In the genomic region with DNA sequence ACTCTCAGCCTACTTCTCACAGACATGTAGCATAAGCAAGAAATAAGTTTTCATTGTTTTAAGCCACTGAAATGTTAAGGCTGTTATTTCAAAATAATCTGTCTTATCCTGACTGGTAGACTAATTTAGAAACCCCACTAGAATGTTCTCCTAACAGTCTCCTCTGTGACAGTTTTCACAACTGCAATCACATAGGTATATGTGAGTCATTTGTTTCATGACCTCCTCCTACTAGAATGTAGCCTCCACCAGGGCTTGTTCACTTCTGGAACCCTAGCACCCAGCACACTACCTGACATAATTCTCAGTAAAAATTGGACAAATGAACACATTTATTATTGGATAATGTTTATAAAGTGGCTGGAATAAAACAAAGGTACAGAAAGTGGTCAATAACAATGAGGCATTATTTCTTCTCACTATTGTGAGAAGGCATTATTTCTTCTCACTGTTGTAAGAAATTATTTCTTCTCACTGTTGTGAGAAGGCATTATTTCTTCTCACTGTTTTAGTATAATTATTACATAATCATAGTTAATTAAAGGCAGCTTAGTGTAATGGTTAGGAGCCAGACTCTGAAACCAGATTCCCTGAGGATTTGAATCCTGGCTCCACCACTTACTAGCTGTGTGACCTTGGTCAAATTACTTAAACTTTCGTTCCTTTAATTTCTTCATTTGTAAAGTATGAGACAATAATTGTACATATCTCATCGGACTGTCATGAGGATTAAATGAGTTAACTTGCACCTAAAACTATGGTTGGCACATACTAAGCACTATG, we compare ENCODE assay signal across 15 cellular contexts.
DNase-seq lines count a peak whose midpoint lies in the region; ATAC-seq lines count a peak whose summit lies in the region.
"Had no signal": no experiment of that assay in that cellular context is flagged by ENCODE, and none has a peak within 500 bp of the region (broad histone marks: within the 10 kb centered on the region; RNA-seq: fewer than 3 reads in every experiment).

No MANE protein-coding gene starts in this region.

- H3K27ac Mint-ChIP-seq in activated naive CD4-positive, alpha-beta T cell treated with anti-CD3 and anti-CD28 coated beads, Interleukin-2, amount 50 U/mL, for 24 hours = peak overlapping the region; percentile 92
- H3K27ac Mint-ChIP-seq in activated naive CD4-positive, alpha-beta T cell treated with anti-CD3 and anti-CD28 coated beads, Interleukin-2, amount 10 ng/mL, durations not matched to agents 7 days and 5 days = no peak overlapping the region

- H3K4me3 Mint-ChIP-seq in activated naive CD4-positive, alpha-beta T cell treated with anti-CD3 and anti-CD28 coated beads, Interleukin-2, amount 50 U/mL, for 24 hours = no peak overlapping the region
- H3K4me3 Mint-ChIP-seq in activated naive CD4-positive, alpha-beta T cell treated with anti-CD3 and anti-CD28 coated beads, Interleukin-2, amount 10 ng/mL, durations not matched to agents 7 days and 5 days = no peak overlapping the region

- H3K36me3 Mint-ChIP-seq in activated naive CD4-positive, alpha-beta T cell treated with anti-CD3 and anti-CD28 coated beads, Interleukin-2, amount 50 U/mL, for 24 hours = peaks cover 41% of the 10 kb centered on the region
- H3K36me3 Mint-ChIP-seq in activated naive CD4-positive, alpha-beta T cell treated with anti-CD3 and anti-CD28 coated beads, Interleukin-2, amount 10 ng/mL, durations not matched to agents 7 days and 5 days = peaks cover 10% of the 10 kb centered on the region

- peaks cover 63% of the 10 kb centered on the region for H3K4me1 Mint-ChIP-seq in activated naive CD4-positive, alpha-beta T cell treated with anti-CD3 and anti-CD28 coated beads, Interleukin-2, amount 50 U/mL, for 24 hours
- no peaks in the 10 kb centered on the region for H3K4me1 Mint-ChIP-seq in activated naive CD4-positive, alpha-beta T cell treated with anti-CD3 and anti-CD28 coated beads, Interleukin-2, amount 10 ng/mL, durations not matched to agents 7 days and 5 days

- CTCF ChIA-PET in activated naive CD4-positive, alpha-beta T cell treated with anti-CD3 and anti-CD28 coated beads, Interleukin-2, amount 10 ng/mL, durations not matched to agents 7 days and 5 days (lab: Charles Lee) = no interaction called here

- peaks cover 17% of the 10 kb centered on the region for H3K9me3 Mint-ChIP-seq in activated naive CD4-positive, alpha-beta T cell treated with anti-CD3 and anti-CD28 coated beads, Interleukin-2, amount 50 U/mL, for 24 hours
- H3K9me3 Mint-ChIP-seq in activated naive CD4-positive, alpha-beta T cell treated with anti-CD3 and anti-CD28 coated beads, Interleukin-2, amount 10 ng/mL, durations not matched to agents 7 days and 5 days = peaks cover 4% of the 10 kb centered on the region

- DNase-seq in activated naive CD4-positive, alpha-beta T cell treated with anti-CD3 and anti-CD28 coated beads, Interleukin-2, amount 10 ng/mL, durations not matched to agents 7 days and 5 days = no peak
- DNase-seq in M059J (ENCODE audit: low read depth) = peak; percentile 10
- DNase-seq in kidney tubule cell (ENCODE audit: low spot score) = peak; percentile 20
- DNase-seq in NCI-H748 treated with DMSO at 0.1 percent for 48 hours (lab: John Stamatoyannopoulos, UW) = no peak
- no peak for DNase-seq in hippocampal formation (lab: John Stamatoyannopoulos, UW)
- DNase-seq: DMS153; effector CD8-positive, alpha-beta T cell; KBM-7; NCI-H187; NCI-H526 treated with DMSO at 0.1 percent for 48 hours; stimulated activated CD4-positive, alpha-beta T cell treated with anti-CD3 and anti-CD28 coated beads, Interleukin-4, amount 100 ng/mL, for 24 hours; stimulated activated naive CD4-positive, alpha-beta T cell treated with Interleukin-2 at 50 U/mL for 16 hours had no signal

- no peaks in the 10 kb centered on the region for H3K27me3 Mint-ChIP-seq in activated naive CD4-positive, alpha-beta T cell treated with anti-CD3 and anti-CD28 coated beads, Interleukin-2, amount 50 U/mL, for 24 hours
- no peaks in the 10 kb centered on the region for H3K27me3 Mint-ChIP-seq in activated naive CD4-positive, alpha-beta T cell treated with anti-CD3 and anti-CD28 coated beads, Interleukin-2, amount 10 ng/mL, durations not matched to agents 7 days and 5 days

- peak; percentile 82 for ATAC-seq in GM21576 (IDR thresholded peaks at IDR 0.05; ENCODE audit: unreplicated experiment)
- no peak for ATAC-seq in GM19035 (IDR thresholded peaks at IDR 0.05; ENCODE audit: unreplicated experiment)

Comparison
In these comparisons a context has a peak if more than half of its experiments do, and no peak if none do; other contexts are left out.
1. DNase-seq: peak in M059J (single experiment) and kidney tubule cell (single experiment); none in activated naive CD4-positive, alpha-beta T cell treated with anti-CD3 and anti-CD28 coated beads, Interleukin-2, amount 10 ng/mL, durations not matched to agents 7 days and 5 days (single experiment), NCI-H748 treated with DMSO at 0.1 percent for 48 hours (single experiment) and hippocampal formation (0 of 2).